In genomic region chr5:74536658-74537057, GRCh38 we compare ENCODE assay signal across 1 cellular context.
TF ChIP-seq lines count a peak whose summit lies in the region.

No MANE protein-coding gene starts in this region.

TF ChIP-seq in GM23338, 12 proteins besides CTCF, POLR2A, EP300 and RAD21 (continued from another document):
- TF ChIP-seq ZNF331 (CRISPR knock-in tag; IDR thresholded peaks at IDR 0.05; ENCODE audit: low read depth) (no peak), ETS1 (IDR thresholded peaks at IDR 0.05) (no peak), POLR2AphosphoS5 (IDR thresholded peaks at IDR 0.05; ENCODE audit: low read depth) (no peak), EZH2 (IDR thresholded peaks at IDR 0.05; ENCODE audit: low read depth, unreplicated experiment) (no peak), NANOG (IDR thresholded peaks at IDR 0.05; ENCODE audit: borderline replicate concordance) (no peak), STAT1 (IDR thresholded peaks at IDR 0.05; ENCODE audit: unreplicated experiment) (no peak)
